1 cellular context compared by ENCODE assay signal in genomic region chr4:52861171-52861873, GRCh38.
TF ChIP-seq lines count a peak whose summit lies in the region.

No MANE protein-coding gene starts in this region.

TF ChIP-seq in SK-N-SH treated with all-trans-retinoic acid at 6 μM for 48 hours, 23 proteins besides CTCF, POLR2A, EP300 and RAD21 (continued from another document):
- no peak for TF ChIP-seq TSHZ2 (CRISPR knock-in tag; IDR thresholded peaks at IDR 0.05)
